In the genomic region with DNA sequence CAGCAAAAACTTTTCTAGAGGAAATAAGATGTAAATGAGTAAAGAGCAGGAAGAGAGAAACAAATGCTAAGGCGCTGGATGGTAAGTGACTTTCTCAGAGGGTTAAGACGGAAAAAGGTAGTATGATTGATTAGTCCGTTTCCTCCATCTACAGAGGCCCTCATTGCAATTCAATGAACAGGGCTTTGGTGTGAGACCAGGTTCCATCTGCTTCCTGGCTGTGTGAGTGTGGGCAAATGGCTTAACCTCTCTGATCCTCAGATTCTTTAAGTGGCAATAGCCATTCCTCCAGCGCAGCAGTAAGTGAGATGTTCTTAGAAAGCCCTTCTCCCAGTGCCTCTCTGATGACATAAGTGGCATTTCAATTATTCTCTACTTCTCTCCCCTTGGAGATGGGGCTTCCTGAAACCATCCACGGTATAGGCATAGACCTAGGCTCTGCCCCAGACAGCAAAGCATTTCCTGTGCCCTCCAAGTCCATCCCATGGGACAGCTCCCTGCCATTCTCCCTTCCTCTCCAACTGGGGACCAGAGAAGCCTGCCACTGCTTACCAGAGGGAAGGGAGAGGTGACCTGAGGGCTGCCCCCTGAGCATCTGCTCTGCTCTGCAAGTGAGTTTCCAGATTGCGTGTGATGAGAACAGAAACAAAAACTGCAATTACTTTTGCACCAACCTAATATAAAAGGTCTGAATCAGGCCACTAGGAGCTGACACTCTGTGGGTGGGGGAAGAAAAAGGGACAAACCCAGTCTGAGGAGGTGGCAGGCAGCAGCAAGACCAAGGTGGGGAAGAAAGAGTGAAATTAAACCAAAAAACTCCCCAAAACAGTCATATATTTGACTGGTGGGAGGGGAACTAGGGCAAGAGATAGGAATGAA, we compare ENCODE assay signal across 1 cellular context.
TF ChIP-seq lines count a peak whose summit lies in the region.

No MANE protein-coding gene starts in this region.

TF ChIP-seq in HepG2, 621 proteins besides CTCF, POLR2A, EP300 and RAD21 (continued from another document):
- no peak for TF ChIP-seq ETV6 (CRISPR knock-in tag; conservative IDR thresholded peaks at IDR 0.05)
- TF ChIP-seq KDM2A (CRISPR knock-in tag; IDR thresholded peaks at IDR 0.05; ENCODE audit: borderline replicate concordance, low read depth) = no peak
- TF ChIP-seq, protein P1, sequence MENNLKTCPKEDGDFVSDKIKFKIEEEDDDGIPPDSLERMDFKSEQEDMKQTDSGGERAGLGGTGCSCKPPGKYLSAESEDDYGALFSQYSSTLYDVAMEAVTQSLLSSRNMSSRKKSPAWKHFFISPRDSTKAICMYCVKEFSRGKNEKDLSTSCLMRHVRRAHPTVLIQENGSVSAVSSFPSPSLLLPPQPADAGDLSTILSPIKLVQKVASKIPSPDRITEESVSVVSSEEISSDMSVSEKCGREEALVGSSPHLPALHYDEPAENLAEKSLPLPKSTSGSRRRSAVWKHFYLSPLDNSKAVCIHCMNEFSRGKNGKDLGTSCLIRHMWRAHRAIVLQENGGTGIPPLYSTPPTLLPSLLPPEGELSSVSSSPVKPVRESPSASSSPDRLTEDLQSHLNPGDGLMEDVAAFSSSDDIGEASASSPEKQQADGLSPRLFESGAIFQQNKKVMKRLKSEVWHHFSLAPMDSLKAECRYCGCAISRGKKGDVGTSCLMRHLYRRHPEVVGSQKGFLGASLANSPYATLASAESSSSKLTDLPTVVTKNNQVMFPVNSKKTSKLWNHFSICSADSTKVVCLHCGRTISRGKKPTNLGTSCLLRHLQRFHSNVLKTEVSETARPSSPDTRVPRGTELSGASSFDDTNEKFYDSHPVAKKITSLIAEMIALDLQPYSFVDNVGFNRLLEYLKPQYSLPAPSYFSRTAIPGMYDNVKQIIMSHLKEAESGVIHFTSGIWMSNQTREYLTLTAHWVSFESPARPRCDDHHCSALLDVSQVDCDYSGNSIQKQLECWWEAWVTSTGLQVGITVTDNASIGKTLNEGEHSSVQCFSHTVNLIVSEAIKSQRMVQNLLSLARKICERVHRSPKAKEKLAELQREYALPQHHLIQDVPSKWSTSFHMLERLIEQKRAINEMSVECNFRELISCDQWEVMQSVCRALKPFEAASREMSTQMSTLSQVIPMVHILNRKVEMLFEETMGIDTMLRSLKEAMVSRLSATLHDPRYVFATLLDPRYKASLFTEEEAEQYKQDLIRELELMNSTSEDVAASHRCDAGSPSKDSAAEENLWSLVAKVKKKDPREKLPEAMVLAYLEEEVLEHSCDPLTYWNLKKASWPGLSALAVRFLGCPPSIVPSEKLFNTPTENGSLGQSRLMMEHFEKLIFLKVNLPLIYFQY (CRISPR knock-in tag; IDR thresholded peaks at IDR 0.05; ENCODE audit: borderline replicate concordance) = no peak
- no peak for TF ChIP-seq GLI4 (CRISPR knock-in tag; IDR thresholded peaks at IDR 0.05; ENCODE audit: borderline replicate concordance)
- no peak for TF ChIP-seq FOXM1 (CRISPR knock-in tag; IDR thresholded peaks at IDR 0.05)
- no peak for TF ChIP-seq CBX2 (IDR thresholded peaks at IDR 0.05; ENCODE audit: low read depth, low read length)
- no peak for TF ChIP-seq CBX2 (CRISPR knock-in tag; IDR thresholded peaks at IDR 0.05; ENCODE audit: low read depth)
